Comparison of ENCODE assay signal across 17 cellular contexts in the genomic region with DNA sequence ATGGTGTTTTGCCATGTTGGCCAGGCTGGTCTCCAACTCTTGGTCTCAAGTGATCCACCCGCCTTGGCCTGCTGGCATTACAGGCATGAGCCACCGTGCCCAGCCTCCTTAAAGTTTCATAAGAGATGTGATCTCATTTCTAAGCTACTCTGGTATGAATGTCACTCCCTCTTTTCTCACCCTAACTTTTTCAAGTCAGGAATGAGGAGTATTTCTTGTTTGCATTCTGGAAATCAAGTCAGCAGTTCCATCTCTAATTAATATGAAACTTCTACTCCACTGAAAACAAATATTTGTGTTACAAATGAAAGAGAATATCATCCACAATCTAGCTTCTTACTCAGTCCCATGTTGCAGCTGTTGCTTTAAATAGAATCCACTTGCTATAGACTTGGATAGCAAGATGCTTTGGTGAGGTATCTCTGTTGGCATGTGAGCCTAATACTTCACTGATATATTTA.
DNase-seq lines count a peak whose midpoint lies in the region; ATAC-seq and TF ChIP-seq lines count a peak whose summit lies in the region.
"Had no signal": no experiment of that assay in that cellular context is flagged by ENCODE, and none has a peak within 500 bp of the region (broad histone marks: within the 10 kb centered on the region; RNA-seq: fewer than 3 reads in every experiment).

No MANE protein-coding gene starts in this region.

- H3K27me3 ChIP-seq in esophagus (ENCODE audit: control insufficient read depth in 1 of 2, insufficient read depth in 2 of 2, low read length in 2 of 2), result no peaks in the 10 kb centered on the region
- no peaks in the 10 kb centered on the region for H3K27me3 ChIP-seq in osteoblast (ENCODE audit: insufficient read depth, low read length)
- no peaks in the 10 kb centered on the region for H3K27me3 ChIP-seq in MM.1S (replicated peaks; ENCODE audit: insufficient read depth, low read length)
- H3K27me3 ChIP-seq in right cardiac atrium (ENCODE audit: control insufficient read depth, insufficient read depth), result no peaks in the 10 kb centered on the region
- H3K27me3 ChIP-seq: BLaER1 treated with 17β-estradiol and CSF1 and Interleukin-3, amounts not matched to agents 10 nM and 100 nM; SJCRH30 had no signal

- H3K27ac ChIP-seq in RWPE1, result peak overlapping the region; percentile 57
- peak overlapping the region; percentile 62 to 71 for H3K27ac ChIP-seq in esophagus (ENCODE audit: low read depth in 2 of 2, low read length in 1 of 2)
- H3K27ac ChIP-seq in osteoblast (ENCODE audit: low read depth, low read length), result peak overlapping the region; percentile 55
- no peak overlapping the region for H3K27ac ChIP-seq in MM.1S (ENCODE audit: low read length)
- no peak overlapping the region for H3K27ac ChIP-seq in right cardiac atrium (ENCODE audit: low read length)
- H3K27ac ChIP-seq: BLaER1 treated with 17β-estradiol and CSF1 and Interleukin-3, amounts not matched to agents 10 nM and 100 nM; SJCRH30 had no signal

- H3K4me3 Mint-ChIP-seq in nephron progenitor cell, result no peak overlapping the region
- H3K4me3 Mint-ChIP-seq: activated CD8-positive, alpha-beta T cell treated with anti-CD3 and anti-CD28 coated beads for 36 hours; activated T-helper 1 cell treated with anti-CD3 and anti-CD28 coated beads, Interleukin-12 subunit alpha, Interleukin-12 subunit beta, Interleukin-2, Interleukin-4 antibody, amounts not matched to agents 30 ng/mL and 10 ng/mL and 1 ng/mL, durations not matched to agents 14 hours and 24 hours and 36 hours; dendritic cell treated with granulocyte-macrophage colony-stimulating factor and Interleukin-4, amounts not matched to agents 40 ng/mL and 50 ng/mL, for 4 days; memory B cell; stimulated activated naive B cell treated with anti-CD40 and anti-IgM and Interleukin-4, amounts not matched to agents 10 μg/mL and 1 μg/mL and 100 μg/mL, for 72 hours had no signal

- H3F3A ChIP-seq in MM.1S (ENCODE audit: insufficient read depth, low read length), result no peaks in the 10 kb centered on the region

- no peaks in the 10 kb centered on the region for H4K20me1 ChIP-seq in osteoblast (ENCODE audit: insufficient read depth, low read length)
- H4K20me1 ChIP-seq in MM.1S (ENCODE audit: insufficient read depth, low read length), result no peaks in the 10 kb centered on the region
- H4K20me1 ChIP-seq: BLaER1 treated with 17β-estradiol and CSF1 and Interleukin-3, amounts not matched to agents 10 nM and 100 nM had no signal

- H2AFZ ChIP-seq in osteoblast (ENCODE audit: low read length) (no peak overlapping the region), MM.1S (ENCODE audit: low read length) (no peak overlapping the region)

- WGBS in esophagus, 2 donors, result 43 to 64% methylated on average over 2 of the region's 2 CpGs
- 56% methylated on average over 2 of the region's 2 CpGs for WGBS in right cardiac atrium

- no peaks in the 10 kb centered on the region for H3K79me2 ChIP-seq in osteoblast (ENCODE audit: insufficient read depth, low read length)
- no peaks in the 10 kb centered on the region for H3K79me2 ChIP-seq in MM.1S (ENCODE audit: low read length)

- H3K4me3 ChIP-seq in esophagus (ENCODE audit: low read depth in 1 of 2, low read length in 2 of 2) (no peak overlapping the region), osteoblast (ENCODE audit: insufficient read depth, low read length) (no peak overlapping the region), MM.1S (ENCODE audit: low read length) (no peak overlapping the region), right cardiac atrium (ENCODE audit: low read length) (no peak overlapping the region)
- H3K4me3 ChIP-seq: BLaER1 treated with 17β-estradiol and CSF1 and Interleukin-3, amounts not matched to agents 10 nM and 100 nM; SJCRH30 had no signal

- H3K9me3 ChIP-seq in esophagus (ENCODE audit: control insufficient read depth in 2 of 2, insufficient read depth in 1 of 2, low read depth in 1 of 2, low read length in 1 of 2) (no peaks in the 10 kb centered on the region), osteoblast (ENCODE audit: low read depth, low read length) (no peaks in the 10 kb centered on the region), MM.1S (replicated peaks; ENCODE audit: insufficient read depth, low read length) (no peaks in the 10 kb centered on the region), right cardiac atrium (ENCODE audit: control insufficient read depth, low read length) (no peaks in the 10 kb centered on the region)
- H3K9me3 ChIP-seq: BLaER1 treated with 17β-estradiol and CSF1 and Interleukin-3, amounts not matched to agents 10 nM and 100 nM; SJCRH30 had no signal

- POLR2A ChIA-PET in RWPE1 (lab: Yijun Ruan, JAX; ENCODE audit: low non-redundant PET), result no interaction called here

- H3K4me1 Mint-ChIP-seq in nephron progenitor cell, result peaks cover 11% of the 10 kb centered on the region

- peak; percentile 65 for DNase-seq in AG20443 (ENCODE audit: low spot score)
- no peak for DNase-seq in RWPE1 (ENCODE audit: low spot score)
- DNase-seq in osteoblast (ENCODE audit: insufficient read length, low spot score, missing footprints), result peak; percentile 64
- DNase-seq in MM.1S, result no peak
- no peak for DNase-seq in hippocampal formation (lab: John Stamatoyannopoulos, UW)
- no peak for DNase-seq in right cardiac atrium
- no peak for DNase-seq in nephron progenitor cell
- DNase-seq: activated CD8-positive, alpha-beta T cell treated with anti-CD3 and anti-CD28 coated beads for 36 hours; DMS153; NCI-H1105; SJCRH30; stimulated activated naive B cell treated with anti-CD40 and anti-IgM and Interleukin-4, amounts not matched to agents 10 μg/mL and 1 μg/mL and 100 μg/mL, for 72 hours had no signal

- H3K4me1 ChIP-seq in esophagus (ENCODE audit: control insufficient read depth in 2 of 2, insufficient read depth in 2 of 2, low read length in 1 of 2) (peaks cover 0 to 9% of the 10 kb centered on the region in 2 donors), osteoblast (ENCODE audit: insufficient read depth, low read length) (peaks cover 17% of the 10 kb centered on the region), MM.1S (ENCODE audit: low read length) (no peaks in the 10 kb centered on the region), right cardiac atrium (ENCODE audit: control insufficient read depth, insufficient read depth, low read length) (peaks cover 5% of the 10 kb centered on the region)
- H3K4me1 ChIP-seq: SJCRH30 had no signal

- ATAC-seq in right cardiac atrium, result no peak
- ATAC-seq: activated CD8-positive, alpha-beta T cell treated with anti-CD3 and anti-CD28 coated beads for 36 hours; stimulated activated naive B cell treated with anti-CD40 and anti-IgM and Interleukin-4, amounts not matched to agents 10 μg/mL and 1 μg/mL and 100 μg/mL, for 72 hours had no signal

- H3K27ac Mint-ChIP-seq in nephron progenitor cell, result no peak overlapping the region
- H3K27ac Mint-ChIP-seq: activated CD8-positive, alpha-beta T cell treated with anti-CD3 and anti-CD28 coated beads for 36 hours; activated T-helper 1 cell treated with anti-CD3 and anti-CD28 coated beads, Interleukin-12 subunit alpha, Interleukin-12 subunit beta, Interleukin-2, Interleukin-4 antibody, amounts not matched to agents 30 ng/mL and 10 ng/mL and 1 ng/mL, durations not matched to agents 14 hours and 24 hours and 36 hours; dendritic cell treated with granulocyte-macrophage colony-stimulating factor and Interleukin-4, amounts not matched to agents 40 ng/mL and 50 ng/mL, for 4 days; memory B cell; stimulated activated naive B cell treated with anti-CD40 and anti-IgM and Interleukin-4, amounts not matched to agents 10 μg/mL and 1 μg/mL and 100 μg/mL, for 72 hours had no signal

- H3K36me3 Mint-ChIP-seq in nephron progenitor cell (ENCODE audit: low read depth), result no peaks in the 10 kb centered on the region
- H3K36me3 Mint-ChIP-seq: memory B cell had no signal

- H3K27me3 Mint-ChIP-seq in nephron progenitor cell (ENCODE audit: low read depth, poor library complexity), result no peaks in the 10 kb centered on the region
- H3K27me3 Mint-ChIP-seq: activated CD8-positive, alpha-beta T cell treated with anti-CD3 and anti-CD28 coated beads for 36 hours; dendritic cell treated with granulocyte-macrophage colony-stimulating factor and Interleukin-4, amounts not matched to agents 40 ng/mL and 50 ng/mL, for 4 days; memory B cell; stimulated activated naive B cell treated with anti-CD40 and anti-IgM and Interleukin-4, amounts not matched to agents 10 μg/mL and 1 μg/mL and 100 μg/mL, for 72 hours had no signal

- peak overlapping the region; percentile 48 for H3K4me2 ChIP-seq in osteoblast (ENCODE audit: insufficient read depth, low read length)
- no peak overlapping the region for H3K4me2 ChIP-seq in MM.1S (ENCODE audit: low read depth, low read length)
- H3K4me2 ChIP-seq: BLaER1 treated with 17β-estradiol and CSF1 and Interleukin-3, amounts not matched to agents 10 nM and 100 nM had no signal

- CTCF ChIA-PET in RWPE1 (lab: Yijun Ruan, JAX), result interaction anchor here (1.1 kb wide), 1 partner anchor 17 kb away, joined by 6 read pairs; no protein-coding TSS in a partner anchor

- TF ChIP-seq CTCF in RWPE1 (conservative IDR thresholded peaks at IDR 0.05; ENCODE audit: low read depth) (no peak), osteoblast (IDR thresholded peaks at IDR 0.05; ENCODE audit: extremely low read depth, low read depth, low read length) (no peak), MM.1S (IDR thresholded peaks at IDR 0.05; ENCODE audit: low read length) (no peak), nephron progenitor cell (IDR thresholded peaks at IDR 0.05) (no peak)

- intact Hi-C loops in right cardiac atrium (cut with DNase I), result no loop called here

- H3K9me3 Mint-ChIP-seq in nephron progenitor cell, result no peaks in the 10 kb centered on the region
- H3K9me3 Mint-ChIP-seq: activated CD8-positive, alpha-beta T cell treated with anti-CD3 and anti-CD28 coated beads for 36 hours; activated T-helper 1 cell treated with anti-CD3 and anti-CD28 coated beads, Interleukin-12 subunit alpha, Interleukin-12 subunit beta, Interleukin-2, Interleukin-4 antibody, amounts not matched to agents 30 ng/mL and 10 ng/mL and 1 ng/mL, durations not matched to agents 14 hours and 24 hours and 36 hours; dendritic cell treated with granulocyte-macrophage colony-stimulating factor and Interleukin-4, amounts not matched to agents 40 ng/mL and 50 ng/mL, for 4 days; memory B cell; stimulated activated naive B cell treated with anti-CD40 and anti-IgM and Interleukin-4, amounts not matched to agents 10 μg/mL and 1 μg/mL and 100 μg/mL, for 72 hours had no signal

- H3K36me3 ChIP-seq in esophagus (ENCODE audit: control insufficient read depth in 2 of 2, insufficient read depth in 2 of 2, low read length in 1 of 2) (no peaks in the 10 kb centered on the region), osteoblast (ENCODE audit: insufficient read depth, low read length) (no peaks in the 10 kb centered on the region), MM.1S (replicated peaks; ENCODE audit: insufficient read depth, low read length) (no peaks in the 10 kb centered on the region)
- H3K36me3 ChIP-seq: BLaER1 treated with 17β-estradiol and CSF1 and Interleukin-3, amounts not matched to agents 10 nM and 100 nM; SJCRH30 had no signal

- no peaks in the 10 kb centered on the region for H3K9me2 ChIP-seq in MM.1S (replicated peaks; ENCODE audit: insufficient read depth, low read length)

- no peak overlapping the region for H3K9ac ChIP-seq in MM.1S (ENCODE audit: low read length)
- H3K9ac ChIP-seq: BLaER1 treated with 17β-estradiol and CSF1 and Interleukin-3, amounts not matched to agents 10 nM and 100 nM had no signal

Comparison
In these comparisons a context has a peak if more than half of its experiments do, and no peak if none do; other contexts are left out.
1. DNase-seq: peak in AG20443 (single experiment) and osteoblast (single experiment); none in RWPE1 (single experiment), MM.1S (single experiment), hippocampal formation (0 of 2), right cardiac atrium (0 of 3) and nephron progenitor cell (single experiment).
2. H3K27ac ChIP-seq: peak in RWPE1 (single experiment), esophagus (2 of 2) and osteoblast (single experiment); none in MM.1S (single experiment) and right cardiac atrium (single experiment).